25 cellular contexts compared by ENCODE assay signal in genomic region chr14:95322646-95323045, GRCh38. TPM values are rescaled to one million over a fixed set of nuclear protein-coding genes. Genes with fewer than 3 reads are reported as not detected.
A peak's percentile ranks its signal among the peaks of the same experiment; 100 is the strongest.
DNase-seq lines count a peak whose midpoint lies in the region; ATAC-seq and TF ChIP-seq lines count a peak whose summit lies in the region.
"Had no signal": no experiment of that assay in that cellular context is flagged by ENCODE, and none has a peak within 500 bp of the region (broad histone marks: within the 10 kb centered on the region; RNA-seq: fewer than 3 reads in every experiment).

No MANE protein-coding gene starts in this region.

- H3K4me1 Mint-ChIP-seq in neural crest cell = peaks cover 24% of the 10 kb centered on the region
- peaks cover 34% of the 10 kb centered on the region for H3K4me1 Mint-ChIP-seq in stimulated activated memory B cell treated with anti-CD40 and anti-IgM and Interleukin-4, amounts not matched to agents 10 μg/mL and 1 μg/mL and 100 μg/mL, for 72 hours
- H3K4me1 Mint-ChIP-seq in glutamatergic neuron (ENCODE audit: low read depth, unreplicated experiment) = no peaks in the 10 kb centered on the region
- H3K4me1 Mint-ChIP-seq in activated T-helper 1 cell treated with anti-CD3 and anti-CD28 coated beads, Interleukin-12 subunit alpha, Interleukin-12 subunit beta, Interleukin-2, Interleukin-4 antibody, amounts not matched to agents 30 ng/mL and 10 ng/mL and 1 ng/mL, durations not matched to agents 14 hours and 24 hours and 36 hours (ENCODE audit: low read depth) = no peaks in the 10 kb centered on the region

- H3K27ac ChIP-seq in SK-N-MC (peak overlapping the region; percentile 52), esophagus squamous epithelium (peak overlapping the region; percentile 29 to 56 (median 41))
- H3K27ac ChIP-seq: cardiac muscle cell, upper lobe of right lung had no signal

- TF ChIP-seq CTCF in esophagus squamous epithelium (IDR thresholded peaks at IDR 0.05) = no peak
- TF ChIP-seq CTCF in neural crest cell (conservative IDR thresholded peaks at IDR 0.05) = no peak
- TF ChIP-seq CTCF in glutamatergic neuron (IDR thresholded peaks at IDR 0.05; ENCODE audit: partially characterized antibody, unreplicated experiment) = no peak

- H3K27ac Mint-ChIP-seq in neural crest cell (ENCODE audit: unreplicated experiment) = no peak overlapping the region
- H3K27ac Mint-ChIP-seq in stimulated activated memory B cell treated with anti-CD40 and anti-IgM and Interleukin-4, amounts not matched to agents 10 μg/mL and 1 μg/mL and 100 μg/mL, for 72 hours = no peak overlapping the region
- H3K27ac Mint-ChIP-seq in glutamatergic neuron (ENCODE audit: unreplicated experiment) = no peak overlapping the region
- H3K27ac Mint-ChIP-seq in activated T-helper 1 cell treated with anti-CD3 and anti-CD28 coated beads, Interleukin-12 subunit alpha, Interleukin-12 subunit beta, Interleukin-2, Interleukin-4 antibody, amounts not matched to agents 30 ng/mL and 10 ng/mL and 1 ng/mL, durations not matched to agents 14 hours and 24 hours and 36 hours = no peak overlapping the region
- H3K27ac Mint-ChIP-seq: activated B cell treated with CpG ODN at 0.5 μM for 24 hours; activated naive CD8-positive, alpha-beta T cell treated with anti-CD3 and anti-CD28 coated beads, Interleukin-2, amount 50 U/mL, for 24 hours; H9 had no signal

- H3K27me3 Mint-ChIP-seq in neural crest cell (ENCODE audit: low read depth) (peaks cover 9% of the 10 kb centered on the region), glutamatergic neuron (ENCODE audit: unreplicated experiment) (peaks cover 2% of the 10 kb centered on the region)
- no peaks in the 10 kb centered on the region for H3K27me3 Mint-ChIP-seq in stimulated activated memory B cell treated with anti-CD40 and anti-IgM and Interleukin-4, amounts not matched to agents 10 μg/mL and 1 μg/mL and 100 μg/mL, for 72 hours
- H3K27me3 Mint-ChIP-seq in activated T-helper 1 cell treated with anti-CD3 and anti-CD28 coated beads, Interleukin-12 subunit alpha, Interleukin-12 subunit beta, Interleukin-2, Interleukin-4 antibody, amounts not matched to agents 30 ng/mL and 10 ng/mL and 1 ng/mL, durations not matched to agents 14 hours and 24 hours and 36 hours (ENCODE audit: insufficient read depth) = peaks cover 38% of the 10 kb centered on the region
- H3K27me3 Mint-ChIP-seq: activated B cell treated with CpG ODN at 0.5 μM for 24 hours had no signal

- no peak for TF ChIP-seq POLR2A in esophagus squamous epithelium (IDR thresholded peaks at IDR 0.05)

- H3K36me3 ChIP-seq in SK-N-MC (ENCODE audit: insufficient read depth, low read length) (no peaks in the 10 kb centered on the region), esophagus squamous epithelium (no peaks in the 10 kb centered on the region)
- H3K36me3 ChIP-seq: BLaER1 treated with 17β-estradiol and CSF1 and Interleukin-3, amounts not matched to agents 10 nM and 100 nM; cardiac muscle cell; pancreas; right lobe of liver; upper lobe of right lung had no signal

- H3K9ac ChIP-seq in SK-N-MC (ENCODE audit: insufficient read length) = no peak overlapping the region
- H3K9ac ChIP-seq: BLaER1 treated with 17β-estradiol and CSF1 and Interleukin-3, amounts not matched to agents 10 nM and 100 nM had no signal

- H3K4me3 Mint-ChIP-seq in neural crest cell (peak overlapping the region; percentile 44), glutamatergic neuron (ENCODE audit: unreplicated experiment) (no peak overlapping the region)
- H3K4me3 Mint-ChIP-seq in stimulated activated memory B cell treated with anti-CD40 and anti-IgM and Interleukin-4, amounts not matched to agents 10 μg/mL and 1 μg/mL and 100 μg/mL, for 72 hours = no peak overlapping the region
- H3K4me3 Mint-ChIP-seq in activated T-helper 1 cell treated with anti-CD3 and anti-CD28 coated beads, Interleukin-12 subunit alpha, Interleukin-12 subunit beta, Interleukin-2, Interleukin-4 antibody, amounts not matched to agents 30 ng/mL and 10 ng/mL and 1 ng/mL, durations not matched to agents 14 hours and 24 hours and 36 hours = no peak overlapping the region
- H3K4me3 Mint-ChIP-seq: activated B cell treated with CpG ODN at 0.5 μM for 24 hours; activated naive CD8-positive, alpha-beta T cell treated with anti-CD3 and anti-CD28 coated beads, Interleukin-2, amount 50 U/mL, for 24 hours; H9 had no signal

- DNase-seq in CD1c-positive myeloid dendritic cell (ENCODE audit: extremely low spot score) = peak; percentile 53
- DNase-seq in SK-N-MC (ENCODE audit: low read depth, low spot score) = peak; percentile 56
- DNase-seq in esophagus squamous epithelium (lab: John Stamatoyannopoulos, UW) = no peak
- DNase-seq in neural crest cell (ENCODE audit: low read depth, low spot score) = no peak
- DNase-seq in glutamatergic neuron = no peak
- no peak for DNase-seq in activated T-helper 1 cell treated with anti-CD3 and anti-CD28 coated beads, Interleukin-12 subunit alpha, Interleukin-12 subunit beta, Interleukin-2, Interleukin-4 antibody, amounts not matched to agents 30 ng/mL and 10 ng/mL and 1 ng/mL, durations not matched to agents 14 hours and 24 hours and 36 hours (ENCODE audit: low spot score)
- no peak for DNase-seq in left lobe of liver (ENCODE audit: low spot score)
- DNase-seq: ACHN; activated B cell treated with CpG ODN at 0.5 μM for 24 hours; activated CD4-positive, alpha-beta T cell treated with anti-CD3 and anti-CD28 coated beads, Interleukin-2, amount 50 U/mL, for 48 hours; activated CD8-positive, alpha-beta memory T cell treated with anti-CD3 and anti-CD28 coated beads, Interleukin-2, amount 50 U/mL, for 48 hours; activated effector memory CD4-positive, alpha-beta T cell treated with Interleukin-2 at 50 U/mL for 16 hours; activated naive CD8-positive, alpha-beta T cell treated with anti-CD3 and anti-CD28 coated beads, Interleukin-2, amount 50 U/mL, for 24 hours; EL; H9; left cardiac atrium; NCI-H2081 treated with DMSO at 0.1 percent for 48 hours; NCI-H446 treated with DMSO at 0.1 percent for 48 hours; pancreas; right lobe of liver; upper lobe of right lung had no signal

- no peaks in the 10 kb centered on the region for H3K36me3 Mint-ChIP-seq in neural crest cell (ENCODE audit: low read depth)
- H3K36me3 Mint-ChIP-seq in stimulated activated memory B cell treated with anti-CD40 and anti-IgM and Interleukin-4, amounts not matched to agents 10 μg/mL and 1 μg/mL and 100 μg/mL, for 72 hours = no peaks in the 10 kb centered on the region
- H3K36me3 Mint-ChIP-seq in glutamatergic neuron (ENCODE audit: unreplicated experiment) = no peaks in the 10 kb centered on the region
- no peaks in the 10 kb centered on the region for H3K36me3 Mint-ChIP-seq in activated T-helper 1 cell treated with anti-CD3 and anti-CD28 coated beads, Interleukin-12 subunit alpha, Interleukin-12 subunit beta, Interleukin-2, Interleukin-4 antibody, amounts not matched to agents 30 ng/mL and 10 ng/mL and 1 ng/mL, durations not matched to agents 14 hours and 24 hours and 36 hours (ENCODE audit: low read depth)
- H3K36me3 Mint-ChIP-seq: naive thymus-derived CD8-positive, alpha-beta T cell had no signal

- intact Hi-C loops in esophagus squamous epithelium (cut with DNase I) = no loop called here
- intact Hi-C loops in activated T-helper 1 cell treated with anti-CD3 and anti-CD28 coated beads, Interleukin-12 subunit alpha, Interleukin-12 subunit beta, Interleukin-2, Interleukin-4 antibody, amounts not matched to agents 30 ng/mL and 10 ng/mL and 1 ng/mL, durations not matched to agents 14 hours and 24 hours and 36 hours (cut with micrococcal nuclease) = no loop called here

- H3K4me1 ChIP-seq in esophagus squamous epithelium = peaks cover 14 to 68% (median 28%) of the 10 kb centered on the region in 3 donors

- H3K9me3 Mint-ChIP-seq in neural crest cell (peaks cover under 1% of the 10 kb centered on the region), glutamatergic neuron (ENCODE audit: unreplicated experiment) (peaks cover 2% of the 10 kb centered on the region)
- H3K9me3 Mint-ChIP-seq in stimulated activated memory B cell treated with anti-CD40 and anti-IgM and Interleukin-4, amounts not matched to agents 10 μg/mL and 1 μg/mL and 100 μg/mL, for 72 hours = no peaks in the 10 kb centered on the region
- no peaks in the 10 kb centered on the region for H3K9me3 Mint-ChIP-seq in activated T-helper 1 cell treated with anti-CD3 and anti-CD28 coated beads, Interleukin-12 subunit alpha, Interleukin-12 subunit beta, Interleukin-2, Interleukin-4 antibody, amounts not matched to agents 30 ng/mL and 10 ng/mL and 1 ng/mL, durations not matched to agents 14 hours and 24 hours and 36 hours
- H3K9me3 Mint-ChIP-seq: activated B cell treated with CpG ODN at 0.5 μM for 24 hours; activated naive CD8-positive, alpha-beta T cell treated with anti-CD3 and anti-CD28 coated beads, Interleukin-2, amount 50 U/mL, for 24 hours; naive thymus-derived CD8-positive, alpha-beta T cell had no signal

- WGBS in esophagus squamous epithelium, 2 donors = 56 to 82% methylated on average over 3 of the region's 3 CpGs

- H3K4me3 ChIP-seq in SK-N-MC (peak overlapping the region; percentile 20; the same call in 1 of the 2 replicates), esophagus squamous epithelium (no peak overlapping the region)
- H3K4me3 ChIP-seq: BLaER1 treated with 17β-estradiol and CSF1 and Interleukin-3, amounts not matched to agents 10 nM and 100 nM; cardiac muscle cell; pancreas; right lobe of liver; upper lobe of right lung had no signal

- no peak for ATAC-seq in stimulated activated memory B cell treated with anti-CD40 and anti-IgM and Interleukin-4, amounts not matched to agents 10 μg/mL and 1 μg/mL and 100 μg/mL, for 72 hours
- ATAC-seq in left lobe of liver = no peak
- ATAC-seq: activated naive CD8-positive, alpha-beta T cell treated with anti-CD3 and anti-CD28 coated beads, Interleukin-2, amount 50 U/mL, for 24 hours; left cardiac atrium; naive thymus-derived CD8-positive, alpha-beta T cell; pancreas; upper lobe of right lung had no signal

- H3K9me3 ChIP-seq in SK-N-MC (ENCODE audit: low read depth, low read length) (no peaks in the 10 kb centered on the region), esophagus squamous epithelium (no peaks in the 10 kb centered on the region)
- H3K9me3 ChIP-seq: pancreas, right lobe of liver, upper lobe of right lung had no signal

- peaks cover 0 to 14% (median 0%) of the 10 kb centered on the region in 4 donors for H3K27me3 ChIP-seq in esophagus squamous epithelium
- H3K27me3 ChIP-seq: BLaER1 treated with 17β-estradiol and CSF1 and Interleukin-3, amounts not matched to agents 10 nM and 100 nM; pancreas; right lobe of liver; upper lobe of right lung had no signal

RNA-seq across cellular contexts. Expression of gene CLMN, which starts 2.9 kb away (rescaled TPM):
- total RNA-seq in esophagus squamous epithelium = 10 to 100 TPM in 1 of 4 donors, 1 to 10 TPM in 3; 3.3 to 14.1 (median 5.1) TPM
- total RNA-seq in neural crest cell = 7.7 and 8.9 TPM in 2 replicates
- 17.6 TPM for total RNA-seq in glutamatergic neuron (ENCODE audit: unreplicated experiment)
- total RNA-seq in activated T-helper 1 cell treated with anti-CD3 and anti-CD28 coated beads, Interleukin-12 subunit alpha, Interleukin-12 subunit beta, Interleukin-2, Interleukin-4 antibody, amounts not matched to agents 30 ng/mL and 10 ng/mL and 1 ng/mL, durations not matched to agents 14 hours and 24 hours and 36 hours = 0.66 and 0.80 TPM in 2 replicates
- total RNA-seq in left lobe of liver = 67.7 TPM

Comparison
In these comparisons a context has a peak if more than half of its experiments do, and no peak if none do; other contexts are left out.
1. DNase-seq: peak in CD1c-positive myeloid dendritic cell (single experiment) and SK-N-MC (single experiment); none in esophagus squamous epithelium (single experiment), neural crest cell (single experiment), glutamatergic neuron (single experiment), activated T-helper 1 cell treated with anti-CD3 and anti-CD28 coated beads, Interleukin-12 subunit alpha, Interleukin-12 subunit beta, Interleukin-2, Interleukin-4 antibody, amounts not matched to agents 30 ng/mL and 10 ng/mL and 1 ng/mL, durations not matched to agents 14 hours and 24 hours and 36 hours (single experiment) and left lobe of liver (single experiment).